ENCODE assay signal across 16 cellular contexts in genomic region chr12:132596016-132596415, GRCh38. TPM values are rescaled to one million over a fixed set of nuclear protein-coding genes. Genes with fewer than 3 reads are reported as not detected.
DNase-seq lines count a peak whose midpoint lies in the region; ATAC-seq, FAIRE-seq and TF ChIP-seq lines count a peak whose summit lies in the region.
"Had no signal": no experiment of that assay in that cellular context is flagged by ENCODE, and none has a peak within 500 bp of the region (broad histone marks: within the 10 kb centered on the region; RNA-seq: fewer than 3 reads in every experiment).

No MANE protein-coding gene starts in this region.

- H3K9me3 ChIP-seq in astrocyte (ENCODE audit: insufficient read depth, low read depth, low read length): no peaks in the 10 kb centered on the region
- no peaks in the 10 kb centered on the region for H3K9me3 ChIP-seq in tibial artery
- H3K9me3 ChIP-seq: heart left ventricle had no signal

- peaks cover 34% of the 10 kb centered on the region for H3K27me3 Mint-ChIP-seq in astrocyte (ENCODE audit: low read depth, unreplicated experiment)

- H3K4me1 ChIP-seq in astrocyte (ENCODE audit: insufficient read depth, low read length): peaks cover 2% of the 10 kb centered on the region
- peaks cover 0 to 29% (median 18%) of the 10 kb centered on the region in 4 donors for H3K4me1 ChIP-seq in tibial artery

- no peak overlapping the region for H3K27ac Mint-ChIP-seq in astrocyte (ENCODE audit: unreplicated experiment)
- H3K27ac Mint-ChIP-seq: dendritic cell treated with granulocyte-macrophage colony-stimulating factor and Interleukin-4, amounts not matched to agents 40 ng/mL and 50 ng/mL, for 4 days had no signal

- ATAC-seq in HG02884 (IDR thresholded peaks at IDR 0.05; ENCODE audit: unreplicated experiment): no peak

- H3K4me3 Mint-ChIP-seq in astrocyte (ENCODE audit: unreplicated experiment): peak overlapping the region; percentile 54
- H3K4me3 Mint-ChIP-seq: dendritic cell treated with granulocyte-macrophage colony-stimulating factor and Interleukin-4, amounts not matched to agents 40 ng/mL and 50 ng/mL, for 4 days had no signal

- H3K79me2 ChIP-seq in astrocyte (ENCODE audit: insufficient read depth, low read length): no peaks in the 10 kb centered on the region

- TF ChIP-seq CTCF in astrocyte (IDR thresholded peaks at IDR 0.05; ENCODE audit: insufficient read depth, low read depth, low read length) (no peak), tibial artery (IDR thresholded peaks at IDR 0.05) (no peak), GM13977 (IDR thresholded peaks at IDR 0.05; ENCODE audit: extremely low read depth, insufficient read depth, missing control alignments) (no peak)

- H3K4me2 ChIP-seq in astrocyte (ENCODE audit: low read length): no peak overlapping the region

- no peak overlapping the region for H3K4me3 ChIP-seq in H7 (ENCODE audit: insufficient read depth, low read depth, low read length)
- no peak overlapping the region for H3K4me3 ChIP-seq in astrocyte (ENCODE audit: insufficient read depth, low read depth, low read length)
- no peak overlapping the region for H3K4me3 ChIP-seq in tibial artery
- H3K4me3 ChIP-seq: heart left ventricle had no signal

- no peaks in the 10 kb centered on the region for H4K20me1 ChIP-seq in astrocyte (ENCODE audit: insufficient read depth, low read length)

- H3K36me3 Mint-ChIP-seq in astrocyte (ENCODE audit: low read depth, unreplicated experiment): no peaks in the 10 kb centered on the region

- H2AFZ ChIP-seq in astrocyte (ENCODE audit: low read depth, low read length): peak overlapping the region; percentile 46

- H3K36me3 ChIP-seq in H7 (replicated peaks; ENCODE audit: control insufficient read depth, insufficient read depth, low read length) (no peaks in the 10 kb centered on the region), astrocyte (ENCODE audit: insufficient read depth, low read length) (no peaks in the 10 kb centered on the region), tibial artery (no peaks in the 10 kb centered on the region)
- H3K36me3 ChIP-seq: heart left ventricle had no signal

- DNase-seq in 8988T: peak; percentile 93
- peak; percentile 40 for DNase-seq in H7
- DNase-seq in astrocyte (ENCODE audit: low read depth): peak; percentile 13
- DNase-seq in kidney tubule cell (ENCODE audit: low spot score): peak; percentile 33
- DNase-seq in tibial artery: no peak
- DNase-seq in NCI-H226: no peak
- DNase-seq in GM13977 (ENCODE audit: low spot score): no peak
- DNase-seq: activated naive CD4-positive, alpha-beta T cell treated with anti-CD3 and anti-CD28 coated beads, Interleukin-2, amount 50 U/mL, for 16 hours; DMS79; RPMI8226; T-helper 9 cell had no signal

- H3K27ac ChIP-seq in astrocyte (ENCODE audit: low read depth, low read length) (no peak overlapping the region), tibial artery (no peak overlapping the region)

- H3K9ac ChIP-seq in astrocyte (ENCODE audit: low read length): no peak overlapping the region

- H3K27me3 ChIP-seq in H7 (ENCODE audit: control insufficient read depth, insufficient read depth, low read length): peaks cover 38% of the 10 kb centered on the region
- H3K27me3 ChIP-seq in astrocyte (ENCODE audit: insufficient read depth, low read length): no peaks in the 10 kb centered on the region
- H3K27me3 ChIP-seq in tibial artery: peaks cover 0 to 26% of the 10 kb centered on the region in 2 donors

- H3K4me1 Mint-ChIP-seq in astrocyte (ENCODE audit: low read depth, unreplicated experiment): peaks cover 7% of the 10 kb centered on the region

- H3K9me3 Mint-ChIP-seq in astrocyte (ENCODE audit: unreplicated experiment): peaks cover 4% of the 10 kb centered on the region
- H3K9me3 Mint-ChIP-seq: dendritic cell treated with granulocyte-macrophage colony-stimulating factor and Interleukin-4, amounts not matched to agents 40 ng/mL and 50 ng/mL, for 4 days had no signal

- in situ Hi-C loops in GM13977 (cut with MboI; ENCODE audit: low pct_unique_long_range_greater_than_20kb, low sequenced_read_pairs, unreplicated experiment): no loop called here

- FAIRE-seq in astrocyte (lab: Jason Lieb, UNC): no peak

- intact Hi-C loops in tibial artery (cut with DNase I; ENCODE audit: low total_unique reads): no loop called here

RNA-seq across cellular contexts. Expression of gene LRCOL1, which starts 14.4 kb away (rescaled TPM):
- not detected in 2 replicates for total RNA-seq in H7 (2014; rRNA removed; shearing (Covaris generic))
- total RNA-seq in astrocyte: not detected in 2 replicates
- total RNA-seq: heart left ventricle, lower leg skin, MCF 10A had no signal

RNA-seq across cellular contexts. Expression of gene P2RX2, which starts 22.6 kb away (rescaled TPM):
- 0.15 and 0.28 TPM in 2 replicates for total RNA-seq in H7 (2014; rRNA removed; shearing (Covaris generic))
- total RNA-seq in astrocyte: not detected in 2 replicates
- total RNA-seq: heart left ventricle, lower leg skin, MCF 10A had no signal

Comparison
In these comparisons a context has a peak if more than half of its experiments do, and no peak if none do; other contexts are left out.
1. DNase-seq: peak in 8988T (single experiment), H7 (single experiment), astrocyte (single experiment) and kidney tubule cell (single experiment); none in tibial artery (0 of 2), NCI-H226 (single experiment) and GM13977 (single experiment).